In genomic region chr7:25622716-25623115, GRCh38 we compare ENCODE assay signal across 23 cellular contexts.
"Had no signal": no experiment of that assay in that cellular context is flagged by ENCODE, and none has a peak within 500 bp of the region (broad histone marks: within the 10 kb centered on the region; RNA-seq: fewer than 3 reads in every experiment).

No MANE protein-coding gene starts in this region.

- H3K36me3 ChIP-seq: esophagus squamous epithelium, right lobe of liver, tibial nerve had no signal

- H3K4me3 ChIP-seq: esophagus squamous epithelium, hepatocyte, lung, psoas muscle, right lobe of liver, skin epidermis, testis, tibial nerve had no signal

- H3K27me3 ChIP-seq: esophagus squamous epithelium, foreskin keratinocyte, hepatocyte, right lobe of liver, testis, tibial nerve had no signal

- DNase-seq: effector memory CD4-positive, alpha-beta T cell; esophagus squamous epithelium; foreskin keratinocyte; head of caudate nucleus; kidney; left colon; left ventricle myocardium superior; mesendoderm; naive B cell; nephron progenitor cell; psoas muscle; retina; right lobe of liver; stimulated activated CD4-positive, alpha-beta T cell treated with anti-CD3 and anti-CD28 coated beads, Interleukin-2, amount 100 ng/mL, for 24 hours; stimulated activated CD4-positive, alpha-beta T cell treated with anti-CD3 and anti-CD28 coated beads, Interleukin-4, amount 100 ng/mL, for 4 hours; stimulated activated naive B cell treated with anti-CD40 and anti-IgM and Interleukin-4, amounts not matched to agents 10 μg/mL and 1 μg/mL and 100 μg/mL, for 72 hours; stimulated activated naive CD8-positive, alpha-beta T cell treated with anti-CD3 and anti-CD28 coated beads, Interleukin-15, amount 100 ng/mL, for 72 hours; testis had no signal

- H3K4me3 Mint-ChIP-seq: nephron progenitor cell; stimulated activated naive B cell treated with anti-CD40 and anti-IgM and Interleukin-4, amounts not matched to agents 10 μg/mL and 1 μg/mL and 100 μg/mL, for 72 hours; stimulated activated naive CD8-positive, alpha-beta T cell treated with anti-CD3 and anti-CD28 coated beads, Interleukin-15, amount 100 ng/mL, for 72 hours had no signal

- H3K27ac Mint-ChIP-seq: naive B cell; nephron progenitor cell; stimulated activated naive B cell treated with anti-CD40 and anti-IgM and Interleukin-4, amounts not matched to agents 10 μg/mL and 1 μg/mL and 100 μg/mL, for 72 hours; stimulated activated naive CD8-positive, alpha-beta T cell treated with anti-CD3 and anti-CD28 coated beads, Interleukin-15, amount 100 ng/mL, for 72 hours had no signal

- ATAC-seq: foreskin keratinocyte; left colon; left ventricle myocardium superior; psoas muscle; right lobe of liver; stimulated activated naive B cell treated with anti-CD40 and anti-IgM and Interleukin-4, amounts not matched to agents 10 μg/mL and 1 μg/mL and 100 μg/mL, for 72 hours; stimulated activated naive CD8-positive, alpha-beta T cell treated with anti-CD3 and anti-CD28 coated beads, Interleukin-15, amount 100 ng/mL, for 72 hours had no signal

- H3K36me3 Mint-ChIP-seq: stimulated activated naive B cell treated with anti-CD40 and anti-IgM and Interleukin-4, amounts not matched to agents 10 μg/mL and 1 μg/mL and 100 μg/mL, for 72 hours had no signal

- H3K4me1 ChIP-seq: foreskin keratinocyte, psoas muscle, right lobe of liver had no signal

- H3K9me3 ChIP-seq: esophagus squamous epithelium, psoas muscle, right lobe of liver, testis, tibial nerve had no signal

- H3K27me3 Mint-ChIP-seq: naive B cell; stimulated activated naive B cell treated with anti-CD40 and anti-IgM and Interleukin-4, amounts not matched to agents 10 μg/mL and 1 μg/mL and 100 μg/mL, for 72 hours; stimulated activated naive CD8-positive, alpha-beta T cell treated with anti-CD3 and anti-CD28 coated beads, Interleukin-15, amount 100 ng/mL, for 72 hours had no signal

- H3K27ac ChIP-seq: epithelial cell of prostate, foreskin keratinocyte, hepatocyte, psoas muscle, right lobe of liver, skin epidermis, tibial nerve had no signal

- H3K9me3 Mint-ChIP-seq: stimulated activated naive B cell treated with anti-CD40 and anti-IgM and Interleukin-4, amounts not matched to agents 10 μg/mL and 1 μg/mL and 100 μg/mL, for 72 hours; stimulated activated naive CD8-positive, alpha-beta T cell treated with anti-CD3 and anti-CD28 coated beads, Interleukin-15, amount 100 ng/mL, for 72 hours had no signal
